Comparison of ENCODE assay signal across 10 cellular contexts in the genomic region with DNA sequence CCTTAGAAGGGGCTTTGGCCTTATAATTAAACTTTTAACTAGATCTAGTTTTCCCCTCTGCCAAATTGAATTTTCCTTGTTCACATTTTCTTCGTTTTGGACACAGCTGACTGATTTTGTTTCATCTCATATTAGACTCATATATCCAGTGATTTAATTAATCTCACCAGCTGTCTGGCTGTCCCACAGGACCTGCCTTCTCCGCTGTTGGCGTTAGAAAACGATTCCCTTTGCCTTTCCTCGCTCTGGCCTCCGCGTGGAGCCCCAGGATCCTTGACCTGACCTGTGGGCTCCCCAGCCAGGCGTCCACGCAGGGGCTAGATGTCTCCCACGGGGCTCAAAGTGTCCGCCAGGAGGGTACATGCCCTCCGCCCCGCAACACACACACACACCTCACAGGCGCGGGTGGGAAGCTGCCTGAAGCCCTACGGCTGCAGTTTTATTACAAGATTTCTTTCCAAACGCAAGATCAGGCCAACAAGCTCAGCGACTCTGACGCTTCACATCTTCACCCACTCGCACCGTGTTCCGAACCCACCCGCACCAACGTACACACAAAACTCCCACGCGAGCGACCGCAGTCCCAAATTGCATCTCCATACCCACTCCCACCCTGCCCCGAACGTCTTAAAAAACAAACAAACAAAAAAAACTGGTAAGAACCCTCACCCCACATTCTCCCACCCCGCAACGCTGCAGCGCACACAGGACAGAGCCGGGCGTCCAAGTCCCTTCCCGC. TPM values are rescaled to one million over a fixed set of nuclear protein-coding genes. Genes with fewer than 3 reads are reported as not detected.
A peak's percentile ranks its signal among the peaks of the same experiment; 100 is the strongest.
DNase-seq lines count a peak whose midpoint lies in the region; ATAC-seq lines count a peak whose summit lies in the region.
"Had no signal": no experiment of that assay in that cellular context is flagged by ENCODE, and none has a peak within 500 bp of the region (broad histone marks: within the 10 kb centered on the region; RNA-seq: fewer than 3 reads in every experiment).

No MANE protein-coding gene starts in this region.

- peak overlapping the region; percentile 17; the same call in 1 of the 2 replicates for H3K9ac ChIP-seq in iPS-20b (ENCODE audit: low read depth, low read length)

- H3K36me3 ChIP-seq in iPS-20b (ENCODE audit: insufficient read depth, low read depth, low read length): no peaks in the 10 kb centered on the region

- ATAC-seq in activated CD4-positive, alpha-beta T cell treated with anti-CD3 and anti-CD28 coated beads for 36 hours: no peak
- no peak for ATAC-seq in stimulated activated naive CD8-positive, alpha-beta T cell treated with anti-CD3 and anti-CD28 coated beads, Interleukin-15, amount 100 ng/mL, for 72 hours
- ATAC-seq in GM19351 (IDR thresholded peaks at IDR 0.05; ENCODE audit: unreplicated experiment): no peak

- no peaks in the 10 kb centered on the region for H3K9me3 ChIP-seq in iPS-20b (ENCODE audit: insufficient read depth, low read depth, low read length)

- H3K27me3 Mint-ChIP-seq in activated CD4-positive, alpha-beta T cell treated with anti-CD3 and anti-CD28 coated beads for 36 hours: peaks cover 41% of the 10 kb centered on the region
- peaks cover 36% of the 10 kb centered on the region for H3K27me3 Mint-ChIP-seq in activated CD4-positive, alpha-beta memory T cell treated with anti-CD3 and anti-CD28 coated beads for 36 hours
- peaks cover 55% of the 10 kb centered on the region for H3K27me3 Mint-ChIP-seq in stimulated activated naive CD8-positive, alpha-beta T cell treated with anti-CD3 and anti-CD28 coated beads, Interleukin-15, amount 100 ng/mL, for 72 hours

- peak overlapping the region; percentile 3 for H3K27ac Mint-ChIP-seq in activated CD4-positive, alpha-beta T cell treated with anti-CD3 and anti-CD28 coated beads for 36 hours
- H3K27ac Mint-ChIP-seq in activated CD4-positive, alpha-beta memory T cell treated with anti-CD3 and anti-CD28 coated beads for 36 hours: no peak overlapping the region
- no peak overlapping the region for H3K27ac Mint-ChIP-seq in stimulated activated naive CD8-positive, alpha-beta T cell treated with anti-CD3 and anti-CD28 coated beads, Interleukin-15, amount 100 ng/mL, for 72 hours

- POLR2A ChIA-PET in activated CD4-positive, alpha-beta T cell treated with anti-CD3 and anti-CD28 coated beads for 36 hours (lab: Charles Lee): no interaction called here
- POLR2A ChIA-PET in activated CD4-positive, alpha-beta memory T cell treated with anti-CD3 and anti-CD28 coated beads for 36 hours (lab: Charles Lee): no interaction called here

- H3K9me3 Mint-ChIP-seq in activated CD4-positive, alpha-beta T cell treated with anti-CD3 and anti-CD28 coated beads for 36 hours (ENCODE audit: low read depth): no peaks in the 10 kb centered on the region
- H3K9me3 Mint-ChIP-seq in activated CD4-positive, alpha-beta memory T cell treated with anti-CD3 and anti-CD28 coated beads for 36 hours: no peaks in the 10 kb centered on the region
- H3K9me3 Mint-ChIP-seq in stimulated activated naive CD8-positive, alpha-beta T cell treated with anti-CD3 and anti-CD28 coated beads, Interleukin-15, amount 100 ng/mL, for 72 hours: no peaks in the 10 kb centered on the region

- intact Hi-C loops in activated CD4-positive, alpha-beta T cell treated with anti-CD3 and anti-CD28 coated beads for 36 hours (cut with DNase I, micrococcal nuclease): no loop called here
- intact Hi-C loops in activated CD4-positive, alpha-beta memory T cell treated with anti-CD3 and anti-CD28 coated beads for 36 hours (cut with micrococcal nuclease): no loop called here

- CTCF ChIA-PET in activated CD4-positive, alpha-beta T cell treated with anti-CD3 and anti-CD28 coated beads for 36 hours (lab: Charles Lee): interaction anchor here (0.7 kb wide), 2 partner anchors 11 to 1952 kb away, joined by 3 to 4 read pairs; no protein-coding TSS in a partner anchor
- CTCF ChIA-PET in activated CD4-positive, alpha-beta memory T cell treated with anti-CD3 and anti-CD28 coated beads for 36 hours (lab: Charles Lee): no interaction called here

- peaks cover 46% of the 10 kb centered on the region for H3K27me3 ChIP-seq in iPS-20b (ENCODE audit: insufficient read depth, low read length)

- H3K27ac ChIP-seq in iPS-20b (ENCODE audit: low read length): no peak overlapping the region

- no peak for DNase-seq in activated CD4-positive, alpha-beta T cell treated with anti-CD3 and anti-CD28 coated beads for 36 hours
- DNase-seq in activated CD4-positive, alpha-beta T cell treated with anti-CD3 and anti-CD28 coated beads for 1 hour: no peak
- DNase-seq in activated CD4-positive, alpha-beta memory T cell treated with anti-CD3 and anti-CD28 coated beads for 36 hours: no peak
- DNase-seq in stimulated activated naive CD8-positive, alpha-beta T cell treated with anti-CD3 and anti-CD28 coated beads, Interleukin-15, amount 100 ng/mL, for 72 hours: no peak
- DNase-seq in AG08396 (ENCODE audit: low spot score): no peak
- DNase-seq in SKM-1 treated with dmso at 0.1 percent for 144 hours (lab: John Stamatoyannopoulos, UW; ENCODE audit: unreplicated experiment): no peak
- DNase-seq: effector CD4-positive, alpha-beta T cell; SIG-M5 had no signal

- H3K4me1 ChIP-seq in iPS-20b (ENCODE audit: insufficient read depth, low read length): peaks cover 21% of the 10 kb centered on the region; the same call in 1 of the 2 replicates

- H3K36me3 Mint-ChIP-seq in activated CD4-positive, alpha-beta T cell treated with anti-CD3 and anti-CD28 coated beads for 36 hours (ENCODE audit: low read depth): no peaks in the 10 kb centered on the region
- H3K36me3 Mint-ChIP-seq in activated CD4-positive, alpha-beta memory T cell treated with anti-CD3 and anti-CD28 coated beads for 36 hours: peaks cover 3% of the 10 kb centered on the region

- H3K4me3 ChIP-seq in iPS-20b (ENCODE audit: low read length): peak overlapping the region; percentile 59

- peaks cover 7% of the 10 kb centered on the region for H3K4me1 Mint-ChIP-seq in activated CD4-positive, alpha-beta T cell treated with anti-CD3 and anti-CD28 coated beads for 36 hours
- H3K4me1 Mint-ChIP-seq in activated CD4-positive, alpha-beta memory T cell treated with anti-CD3 and anti-CD28 coated beads for 36 hours (ENCODE audit: low read depth): peaks cover 8% of the 10 kb centered on the region
- H3K4me1 Mint-ChIP-seq in stimulated activated naive CD8-positive, alpha-beta T cell treated with anti-CD3 and anti-CD28 coated beads, Interleukin-15, amount 100 ng/mL, for 72 hours: peaks cover 18% of the 10 kb centered on the region

- H3K4me3 Mint-ChIP-seq in activated CD4-positive, alpha-beta T cell treated with anti-CD3 and anti-CD28 coated beads for 36 hours: peak overlapping the region; percentile 44
- H3K4me3 Mint-ChIP-seq in activated CD4-positive, alpha-beta memory T cell treated with anti-CD3 and anti-CD28 coated beads for 36 hours: peak overlapping the region; percentile 60
- H3K4me3 Mint-ChIP-seq in stimulated activated naive CD8-positive, alpha-beta T cell treated with anti-CD3 and anti-CD28 coated beads, Interleukin-15, amount 100 ng/mL, for 72 hours: peak overlapping the region; percentile 84 to 88

RNA-seq across cellular contexts. Expression of a gene that starts 1.1 kb away (rescaled TPM):
- not detected for total RNA-seq in activated CD4-positive, alpha-beta T cell treated with anti-CD3 and anti-CD28 coated beads for 36 hours
- total RNA-seq in activated CD4-positive, alpha-beta memory T cell treated with anti-CD3 and anti-CD28 coated beads for 36 hours: not detected

RNA-seq across cellular contexts. Expression of a gene that starts 55.0 kb away (rescaled TPM):
- 10 to 100 TPM; 38.9 to 42.7 TPM for total RNA-seq in activated CD4-positive, alpha-beta T cell treated with anti-CD3 and anti-CD28 coated beads for 36 hours
- total RNA-seq in activated CD4-positive, alpha-beta memory T cell treated with anti-CD3 and anti-CD28 coated beads for 36 hours: 10 to 100 TPM; 40.1 to 40.8 TPM
